ENCODE assay signal across 8 cellular contexts in genomic region chr7:55415173-55415778, GRCh38. TPM values are rescaled to one million over a fixed set of nuclear protein-coding genes. Genes with fewer than 3 reads are reported as not detected.
A peak's percentile ranks its signal among the peaks of the same experiment; 100 is the strongest.
DNase-seq lines count a peak whose midpoint lies in the region; ATAC-seq and TF ChIP-seq lines count a peak whose summit lies in the region.

No MANE protein-coding gene starts in this region.

- no peak overlapping the region for H3K9ac ChIP-seq in adipocyte (ENCODE audit: low read length)

- H3K27ac Mint-ChIP-seq in T-cell = no peak overlapping the region

- H3K27me3 Mint-ChIP-seq in T-cell = no peaks in the 10 kb centered on the region

- in situ Hi-C loops in gastrocnemius medialis (cut with MboI; ENCODE audit: low sequenced_read_pairs in 4 of 4) = loop anchor here (5.0 to 25.0 kb wide), 4 partner anchors 133 to 653 kb away; partner anchors contain the start of gene SEC61G (in 2 of the 4)

- no peaks in the 10 kb centered on the region for H3K9me3 ChIP-seq in adipocyte (ENCODE audit: control insufficient read depth, low read length)
- H3K9me3 ChIP-seq in left ventricle myocardium inferior (replicated peaks) = no peaks in the 10 kb centered on the region
- no peaks in the 10 kb centered on the region for H3K9me3 ChIP-seq in gastrocnemius medialis

- peak; percentile 85 for TF ChIP-seq CTCF in left ventricle myocardium inferior (IDR thresholded peaks at IDR 0.05; ENCODE audit: borderline replicate concordance)
- peak; percentile 66 to 88 (median 78) for TF ChIP-seq CTCF in gastrocnemius medialis (IDR thresholded peaks at IDR 0.05 in 4 of 5, conservative IDR thresholded peaks at IDR 0.05 in 1 of 5)

- POLR2A ChIA-PET in T-cell (lab: Charles Lee) = no interaction called here

- TF ChIP-seq POLR2A in gastrocnemius medialis (IDR thresholded peaks at IDR 0.05) = no peak

- ATAC-seq in HG02798 (IDR thresholded peaks at IDR 0.05; ENCODE audit: poor library complexity, unreplicated experiment) = peak; percentile 95
- ATAC-seq in T-cell (replicated peaks in 1 of 4) = peak; percentile 86 to 94 (median 92)
- ATAC-seq in gastrocnemius medialis = peak in 1 of 2 donors; percentile 73

- H3K36me3 Mint-ChIP-seq in T-cell = no peaks in the 10 kb centered on the region

- DNase-seq in activated gamma-delta T cell treated with Interleukin-2 at 50 U/mL for 16 hours (peak; percentile 86), activated gamma-delta T cell (lab: John Stamatoyannopoulos, UW) (no peak), NCI-H1417 treated with DMSO at 0.1 percent for 48 hours (lab: John Stamatoyannopoulos, UW) (peak; percentile 15), T-cell (peak; percentile 54 to 87 (median 76)), adipocyte (ENCODE audit: low read depth) (peak; percentile 94), left ventricle myocardium inferior (peak; percentile 68), gastrocnemius medialis (peak; percentile 53 to 64)

- H3K4me3 ChIP-seq in adipocyte (ENCODE audit: low read length) (no peak overlapping the region), left ventricle myocardium inferior (no peak overlapping the region), gastrocnemius medialis (no peak overlapping the region)

- H3K4me3 Mint-ChIP-seq in T-cell = no peak overlapping the region

- H3K27ac ChIP-seq in left ventricle myocardium inferior (replicated peaks) (no peak overlapping the region), gastrocnemius medialis (no peak overlapping the region)

- H3K27me3 ChIP-seq in adipocyte (replicated peaks; ENCODE audit: control insufficient read depth, insufficient read depth, low read length) = no peaks in the 10 kb centered on the region
- no peaks in the 10 kb centered on the region for H3K27me3 ChIP-seq in left ventricle myocardium inferior (ENCODE audit: low read depth)
- no peaks in the 10 kb centered on the region for H3K27me3 ChIP-seq in gastrocnemius medialis

- H3K9me3 Mint-ChIP-seq in T-cell = no peaks in the 10 kb centered on the region

- H3K36me3 ChIP-seq in adipocyte (ENCODE audit: control insufficient read depth, insufficient read depth, low read length, severe bottlenecking) (no peaks in the 10 kb centered on the region), left ventricle myocardium inferior (peaks cover 21% of the 10 kb centered on the region), gastrocnemius medialis (peaks cover 0 to 9% of the 10 kb centered on the region in 2 donors)

- CTCF ChIA-PET in T-cell (lab: Charles Lee) = interaction anchor here (0.5 to 2.4 kb wide), 28 partner anchors 8 to 656 kb away, joined by 3 to 31 read pairs (median 4); partner anchors contain the start of gene SEC61G (in 1 of the 2)

- H3K4me1 Mint-ChIP-seq in T-cell = peaks cover 0 to 3% (median 3%) of the 10 kb centered on the region in 3 donors

- intact Hi-C loops in left ventricle myocardium inferior (cut with micrococcal nuclease) (loop anchor here (2.0 kb wide), 1 partner anchor 134 kb away; no protein-coding TSS in a partner anchor), gastrocnemius medialis (cut with DNase I; ENCODE audit: low total_unique reads) (loop anchor here (1.0 to 5.0 kb wide), 3 partner anchors 48 to 643 kb away; no protein-coding TSS in a partner anchor)

- H3K4me1 ChIP-seq in adipocyte (ENCODE audit: control insufficient read depth, insufficient read depth, low read length) (no peaks in the 10 kb centered on the region), left ventricle myocardium inferior (no peaks in the 10 kb centered on the region), gastrocnemius medialis (no peaks in the 10 kb centered on the region)

RNA-seq across cellular contexts. Expression of gene LANCL2, which starts 50.1 kb away (rescaled TPM):
- total RNA-seq in T-cell (1 to 10 TPM; 5.0 to 6.4 (median 6.1) TPM), left ventricle myocardium inferior (7.9 TPM), gastrocnemius medialis (10 to 100 TPM in 1 of 4 donors, 1 to 10 TPM in 3; 5.1 to 13.0 (median 7.4) TPM)
